In genomic region chr2:235766206-235766794, GRCh38 we compare ENCODE assay signal across 8 cellular contexts.
DNase-seq lines count a peak whose midpoint lies in the region; ATAC-seq, FAIRE-seq and TF ChIP-seq lines count a peak whose summit lies in the region.

No MANE protein-coding gene starts in this region.

- peak overlapping the region; percentile 19 for H3K27ac Mint-ChIP-seq in Calu3 (ENCODE audit: unreplicated experiment)

- peak; percentile 72 for TF ChIP-seq RAD21 in GM12878 (IDR thresholded peaks at IDR 0.05; ENCODE audit: insufficient read depth, low read depth, low read length)

- H3K9me3 ChIP-seq in GM12878 (replicated peaks; ENCODE audit: control insufficient read depth, insufficient read depth, low read length) (no peaks in the 10 kb centered on the region), iPS DF 6.9 (ENCODE audit: control insufficient read depth, insufficient read depth, low read length) (no peaks in the 10 kb centered on the region), spleen (no peaks in the 10 kb centered on the region)

- H2AFZ ChIP-seq in GM12878 (ENCODE audit: control insufficient read depth, low read depth, low read length), result no peak overlapping the region

- intact Hi-C loops in Calu3 (cut with micrococcal nuclease; ENCODE audit: unreplicated experiment) (loop anchor here (5.0 kb wide), 1 partner anchor 411 kb away; no protein-coding TSS in a partner anchor), GM12878 (cut with micrococcal nuclease; ENCODE audit: unreplicated experiment) (loop anchor here (2.0 kb wide), 1 partner anchor 415 kb away; no protein-coding TSS in a partner anchor), spleen (cut with DNase I; ENCODE audit: low total_unique reads) (no loop called here)

- no peak overlapping the region for H3K4me2 ChIP-seq in GM12878 (ENCODE audit: control insufficient read depth, insufficient read depth)

- no peaks in the 10 kb centered on the region for H3K4me1 ChIP-seq in GM12878 (ENCODE audit: control insufficient read depth, insufficient read depth, low read length)
- no peaks in the 10 kb centered on the region for H3K4me1 ChIP-seq in iPS DF 6.9 (ENCODE audit: control insufficient read depth, insufficient read depth, low read length)
- peaks cover 0 to 3% (median 0%) of the 10 kb centered on the region in 6 donors for H3K4me1 ChIP-seq in spleen

- no peaks in the 10 kb centered on the region for H3K36me3 ChIP-seq in GM12878 (ENCODE audit: control insufficient read depth in 2 of 2, insufficient read depth in 2 of 2, low read length in 1 of 2)
- no peaks in the 10 kb centered on the region for H3K36me3 ChIP-seq in iPS DF 6.9 (ENCODE audit: control insufficient read depth, insufficient read depth, low read length)
- peaks cover 0 to 6% (median 0%) of the 10 kb centered on the region in 6 donors for H3K36me3 ChIP-seq in spleen

- peak; percentile 58 for DNase-seq in Calu3
- peak; percentile 54 for DNase-seq in NCI-H1105 (lab: John Stamatoyannopoulos, UW)
- DNase-seq in GM12878 (ENCODE audit: low read depth, low spot score), result no peak
- DNase-seq in iPS DF 6.9 (ENCODE audit: low read depth, low spot score), result peak; percentile 50
- DNase-seq in spleen, result no peak

- SMC1A ChIA-PET in GM12878 (lab: Charles Lee; ENCODE audit: uncharacterized antibody, unreplicated experiment), result interaction anchor here (0.8 to 1.5 kb wide), 5 partner anchors 20 to 747 kb away, joined by 3 to 6 read pairs (median 5); no protein-coding TSS in a partner anchor

- in situ Hi-C loops in GM12878 (cut with MboI), result no loop called here

- H3K79me2 ChIP-seq in GM12878 (ENCODE audit: control insufficient read depth, insufficient read depth, low read length), result no peaks in the 10 kb centered on the region

- TF ChIP-seq POLR2A in GM12878 (IDR thresholded peaks at IDR 0.05; ENCODE audit: low read depth, low read length) (no peak), spleen (IDR thresholded peaks at IDR 0.05) (no peak)

- H3K4me1 Mint-ChIP-seq in Calu3 (ENCODE audit: low read depth, unreplicated experiment), result peaks cover 8% of the 10 kb centered on the region

- no peaks in the 10 kb centered on the region for H4K20me1 ChIP-seq in GM12878 (ENCODE audit: control insufficient read depth, insufficient read depth)

- H3K27me3 ChIP-seq in GM12878 (replicated peaks in 1 of 2; ENCODE audit: control insufficient read depth in 2 of 2, insufficient read depth in 2 of 2, low read length in 1 of 2), result no peaks in the 10 kb centered on the region
- H3K27me3 ChIP-seq in iPS DF 6.9 (ENCODE audit: control insufficient read depth, insufficient read depth, low read length), result no peaks in the 10 kb centered on the region
- no peaks in the 10 kb centered on the region for H3K27me3 ChIP-seq in spleen (replicated peaks in 1 of 7)

- RAD21 ChIA-PET in GM12878 (lab: Charles Lee; ENCODE audit: unreplicated experiment), result interaction anchor here (0.6 to 1.7 kb wide), 8 partner anchors 10 to 746 kb away, joined by 3 to 9 read pairs (median 4); no protein-coding TSS in a partner anchor

- FAIRE-seq in GM12878 (lab: Jason Lieb, UNC), result peak; percentile 93

- 10% methylated on average over 11 of the region's 11 CpGs for WGBS in GM12878 (ENCODE audit: insufficient coverage, insufficient replicate concordance, low lambda C conversion rate, missing lambda C conversion rate)
- no CpG with 5 or more reads among the region's 11 CpGs for WGBS in iPS DF 6.9 (ENCODE audit: insufficient coverage, insufficient read length)
- 13 to 14% (median 14%) methylated on average over 11 of the region's 11 CpGs for WGBS in spleen, 5 donors

- CTCF ChIA-PET in Calu3 (lab: Charles Lee) (interaction anchor here (0.9 to 1.2 kb wide), 4 partner anchors 13 to 414 kb away, joined by 4 to 10 read pairs (median 4); no protein-coding TSS in a partner anchor), GM12878 (lab: Yijun Ruan, JAX) (interaction anchor here (0.5 to 2.3 kb wide), 27 partner anchors 9 to 1309 kb away, joined by 3 to 30 read pairs (median 3); no protein-coding TSS in a partner anchor)

- no peaks in the 10 kb centered on the region for H3K27me3 Mint-ChIP-seq in Calu3 (ENCODE audit: unreplicated experiment)

- POLR2A ChIA-PET in GM12878 (lab: Charles Lee), result interaction anchor here (0.6 kb wide), 1 partner anchor 35 kb away, joined by 3 read pairs; no protein-coding TSS in a partner anchor

- peaks cover 43% of the 10 kb centered on the region for H3K36me3 Mint-ChIP-seq in Calu3 (ENCODE audit: insufficient read depth, unreplicated experiment)

- TF ChIP-seq CTCF in Calu3 (IDR thresholded peaks at IDR 0.05; ENCODE audit: unreplicated experiment), result peak; percentile 90
- TF ChIP-seq CTCF in GM12878 (IDR thresholded peaks at IDR 0.05 in 2 of 3, conservative IDR thresholded peaks at IDR 0.05 in 1 of 3; ENCODE audit: control insufficient read depth in 2 of 3, extremely low read depth in 1 of 3, insufficient read depth in 1 of 3, low read depth in 3 of 3, low read length in 3 of 3), result peak; percentile 68 to 82 (median 80)
- TF ChIP-seq CTCF in spleen (IDR thresholded peaks at IDR 0.05 in 8 of 11, conservative IDR thresholded peaks at IDR 0.05 in 3 of 11), result peak; percentile 65 to 92 (median 85)

- H3K9me3 Mint-ChIP-seq in Calu3 (ENCODE audit: low read depth, unreplicated experiment), result no peaks in the 10 kb centered on the region

- no peak for TF ChIP-seq EP300 in GM12878 (IDR thresholded peaks at IDR 0.05; ENCODE audit: borderline replicate concordance in 1 of 2, control insufficient read depth in 1 of 2, low read depth in 2 of 2, low read length in 2 of 2)

- H3K9ac ChIP-seq in GM12878 (ENCODE audit: control insufficient read depth, insufficient read depth, low read length), result no peak overlapping the region

- H3K27ac ChIP-seq in GM12878 (ENCODE audit: control insufficient read depth, insufficient read depth), result no peak overlapping the region
- no peak overlapping the region for H3K27ac ChIP-seq in iPS DF 6.9 (ENCODE audit: low read length)
- H3K27ac ChIP-seq in spleen, result no peak overlapping the region

- BruUV-seq in Calu3 (replicated peaks; lab: Mats Ljungman, UMichigan) (no TSS peak), GM12878 (replicated peaks; lab: Mats Ljungman, UMichigan) (no TSS peak)

- H3K4me3 ChIP-seq in GM12878, result no peak overlapping the region
- H3K4me3 ChIP-seq in iPS DF 6.9 (ENCODE audit: low read length), result no peak overlapping the region
- no peak overlapping the region for H3K4me3 ChIP-seq in spleen

- ATAC-seq in GM21723 (IDR thresholded peaks at IDR 0.05; ENCODE audit: unreplicated experiment) (peak; percentile 71), SK-N-SH treated with all-trans-retinoic acid at 6 μM for 48 hours (peak; percentile 98), GM12878 (peak; percentile 94), GM21423 (IDR thresholded peaks at IDR 0.05; ENCODE audit: unreplicated experiment) (no peak)

- no peak overlapping the region for H3K4me3 Mint-ChIP-seq in Calu3 (ENCODE audit: low read depth, unreplicated experiment)

TF ChIP-seq in SK-N-SH treated with all-trans-retinoic acid at 6 μM for 48 hours, 23 proteins besides CTCF, POLR2A, EP300 and RAD21 (continues in another document):
- TF ChIP-seq TSHZ2 (CRISPR knock-in tag; IDR thresholded peaks at IDR 0.05), result no peak
- no peak for TF ChIP-seq ZFP3 (CRISPR knock-in tag; IDR thresholded peaks at IDR 0.05)
- TF ChIP-seq ZC3H10 (CRISPR knock-in tag; IDR thresholded peaks at IDR 0.05), result no peak

TF ChIP-seq in GM12878, 131 proteins besides CTCF, POLR2A, EP300 and RAD21:
- no peak for TF ChIP-seq MYC (IDR thresholded peaks at IDR 0.05; ENCODE audit: insufficient read depth, insufficient read length, insufficient replicate concordance, low read length, severe bottlenecking)
- peak; percentile 43; the same call in 1 of the 2 replicates for TF ChIP-seq SMC3 (IDR thresholded peaks at IDR 0.05; ENCODE audit: borderline replicate concordance, low read length)
TF ChIP-seq in GM12878: peak in this region for 1.

Comparison
In these comparisons a context has a peak if more than half of its experiments do, and no peak if none do; other contexts are left out.
1. DNase-seq: peak in Calu3 (single experiment), NCI-H1105 (single experiment) and iPS DF 6.9 (single experiment); none in GM12878 (single experiment) and spleen (single experiment).
2. Peak in every context shown above with its lines, with median percentiles within 50 percentile points of each other: CTCF ChIP-seq.